Comparison of ENCODE assay signal across 14 cellular contexts in the genomic region with DNA sequence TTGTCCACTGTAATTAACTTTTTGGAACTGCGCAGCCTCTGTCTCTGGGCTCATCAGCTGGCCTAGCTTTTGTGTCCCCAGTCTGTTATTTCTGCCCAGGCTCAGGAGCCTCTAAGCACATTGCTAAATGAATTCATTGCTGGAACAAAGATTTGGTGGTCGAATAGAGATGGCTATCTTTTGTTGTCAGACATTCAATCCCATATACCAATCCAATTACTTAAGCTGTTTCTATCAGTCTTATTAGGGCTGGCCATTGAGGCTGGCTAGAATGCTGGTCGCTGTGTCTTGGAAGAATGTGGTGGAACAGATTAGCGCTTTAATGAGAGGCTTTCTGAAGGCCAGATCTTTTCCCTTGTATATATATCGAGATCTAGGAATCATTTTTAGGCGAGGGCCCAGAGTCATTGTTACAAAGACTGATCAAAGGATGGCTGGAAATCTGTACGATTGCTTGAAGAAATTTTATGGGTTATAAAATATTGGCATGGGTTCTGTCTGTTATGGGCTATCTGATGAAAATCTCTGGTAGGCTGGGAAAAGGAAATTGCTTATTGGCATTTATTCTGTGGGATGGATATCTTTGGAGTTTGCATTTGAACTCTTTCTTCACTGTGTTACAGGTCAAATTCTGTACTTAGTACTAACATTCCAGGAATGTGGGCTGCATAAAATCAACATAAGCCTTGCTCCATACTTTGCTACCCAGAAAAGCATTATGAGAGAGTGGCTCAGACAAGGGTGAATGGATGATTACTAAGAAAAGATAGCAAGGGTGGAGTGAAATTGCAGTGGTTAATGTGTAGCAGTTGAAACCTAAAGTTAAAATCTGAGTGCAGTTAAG. TPM values are rescaled to one million over a fixed set of nuclear protein-coding genes. Genes with fewer than 3 reads are reported as not detected.
DNase-seq lines count a peak whose midpoint lies in the region; ATAC-seq and TF ChIP-seq lines count a peak whose summit lies in the region.
"Had no signal": no experiment of that assay in that cellular context is flagged by ENCODE, and none has a peak within 500 bp of the region (broad histone marks: within the 10 kb centered on the region; RNA-seq: fewer than 3 reads in every experiment).

No MANE protein-coding gene starts in this region.

- CTCF ChIA-PET in activated naive CD4-positive, alpha-beta T cell treated with anti-CD3 and anti-CD28 coated beads for 36 hours (lab: Charles Lee), result no interaction called here

- peaks cover 9% of the 10 kb centered on the region for H3K4me1 Mint-ChIP-seq in HFFc6 (ENCODE audit: low read depth)
- no peaks in the 10 kb centered on the region for H3K4me1 Mint-ChIP-seq in activated naive CD4-positive, alpha-beta T cell treated with anti-CD3 and anti-CD28 coated beads for 36 hours (ENCODE audit: low read depth)

- peak; percentile 38 for DNase-seq in HFFc6
- peak; percentile 71 for DNase-seq in astrocyte of the hippocampus (ENCODE audit: low read depth, low spot score)
- DNase-seq in iris pigment epithelial cell (ENCODE audit: low read depth), result peak; percentile 87
- DNase-seq in stomach, result no peak
- DNase-seq in DMS153 (lab: John Stamatoyannopoulos, UW), result no peak
- DNase-seq in activated naive CD4-positive, alpha-beta T cell treated with anti-CD3 and anti-CD28 coated beads for 36 hours, result no peak
- no peak for DNase-seq in effector CD8-positive, alpha-beta T cell (lab: John Stamatoyannopoulos, UW)
- DNase-seq: DMS79, Karpas-422, NCI-H510A, occipital lobe, SHP77 treated with DMSO at 0.1 percent for 48 hours had no signal

- H3K4me3 ChIP-seq in stomach, result no peak overlapping the region
- H3K4me3 ChIP-seq: thoracic aorta had no signal

- H3K27me3 Mint-ChIP-seq in HFFc6 (ENCODE audit: insufficient read depth), result no peaks in the 10 kb centered on the region
- H3K27me3 Mint-ChIP-seq in activated naive CD4-positive, alpha-beta T cell treated with anti-CD3 and anti-CD28 coated beads for 36 hours (ENCODE audit: low read depth), result peaks cover 10% of the 10 kb centered on the region

- no peaks in the 10 kb centered on the region for H3K36me3 Mint-ChIP-seq in HFFc6 (ENCODE audit: low read depth)
- no peaks in the 10 kb centered on the region for H3K36me3 Mint-ChIP-seq in activated naive CD4-positive, alpha-beta T cell treated with anti-CD3 and anti-CD28 coated beads for 36 hours (ENCODE audit: low read depth)

- TF ChIP-seq CTCF in HFFc6 (IDR thresholded peaks at IDR 0.05) (no peak), stomach (IDR thresholded peaks at IDR 0.05) (no peak)

- H3K27ac Mint-ChIP-seq in HFFc6, result no peak overlapping the region
- no peak overlapping the region for H3K27ac Mint-ChIP-seq in activated naive CD4-positive, alpha-beta T cell treated with anti-CD3 and anti-CD28 coated beads for 36 hours

- H3K36me3 ChIP-seq in stomach, result no peaks in the 10 kb centered on the region
- H3K36me3 ChIP-seq: thoracic aorta had no signal

- no peaks in the 10 kb centered on the region for H3K9me3 ChIP-seq in stomach
- H3K9me3 ChIP-seq: thoracic aorta had no signal

- peak overlapping the region; percentile 36 to 63 (median 52) for H3K27ac ChIP-seq in stomach

- peaks cover 6% of the 10 kb centered on the region; the same call in 1 of the 2 replicates for H3K9me3 Mint-ChIP-seq in HFFc6
- H3K9me3 Mint-ChIP-seq in activated naive CD4-positive, alpha-beta T cell treated with anti-CD3 and anti-CD28 coated beads for 36 hours, result peaks cover 3% of the 10 kb centered on the region

- 53 to 71% (median 63%) methylated on average over 7 of the region's 7 CpGs for WGBS in stomach, 5 donors

- intact Hi-C loops in stomach (cut with DNase I; ENCODE audit: low total_unique reads), result no loop called here
- intact Hi-C loops in activated naive CD4-positive, alpha-beta T cell treated with anti-CD3 and anti-CD28 coated beads for 36 hours (cut with micrococcal nuclease), result no loop called here

- ATAC-seq in GM18517 (IDR thresholded peaks at IDR 0.05; ENCODE audit: unreplicated experiment), result no peak

- no peak overlapping the region for H3K4me3 Mint-ChIP-seq in HFFc6
- H3K4me3 Mint-ChIP-seq in activated naive CD4-positive, alpha-beta T cell treated with anti-CD3 and anti-CD28 coated beads for 36 hours, result no peak overlapping the region

- H3K4me1 ChIP-seq in stomach, result peaks cover 0 to 56% (median 35%) of the 10 kb centered on the region in 4 donors

- TF ChIP-seq POLR2A in stomach (IDR thresholded peaks at IDR 0.05), result no peak

- no peak for TF ChIP-seq EP300 in stomach (IDR thresholded peaks at IDR 0.05)

- H3K27me3 ChIP-seq in stomach, result no peaks in the 10 kb centered on the region

RNA-seq across cellular contexts. Expression of gene JAG1, which starts 34.8 kb away (rescaled TPM):
- total RNA-seq in HFFc6 (2021; fragmentation: NEBNext Ultra II Directional; extraction: Animal tissue kit (Norgen Biotek cat#: 25700)), result 1 to 10 TPM; 3.0 to 9.3 (median 8.2) TPM
- 100 to 1,000 TPM in 1 of 5 donors, 10 to 100 TPM in 4; 54.8 to 133 (median 95.0) TPM for total RNA-seq in stomach
- polyA plus RNA-seq in stomach, result 10 to 100 TPM in 1 of 3 donors, 1 to 10 TPM in 2; 5.2 to 26.3 (median 7.5) TPM
- total RNA-seq in activated naive CD4-positive, alpha-beta T cell treated with anti-CD3 and anti-CD28 coated beads for 36 hours, result under 1 TPM; 0.25 to 0.41 TPM

Comparison
In these comparisons a context has a peak if more than half of its experiments do, and no peak if none do; other contexts are left out.
1. DNase-seq: peak in HFFc6 (single experiment), astrocyte of the hippocampus (single experiment) and iris pigment epithelial cell (single experiment); none in stomach (single experiment), DMS153 (single experiment), activated naive CD4-positive, alpha-beta T cell treated with anti-CD3 and anti-CD28 coated beads for 36 hours (single experiment) and effector CD8-positive, alpha-beta T cell (single experiment).
2. RNA of gene JAG1, which starts 34.8 kb away (total RNA-seq): 54.8 to 133 TPM in stomach; 3.0 to 9.3 TPM in HFFc6 and 0.25 to 0.41 TPM in activated naive CD4-positive, alpha-beta T cell treated with anti-CD3 and anti-CD28 coated beads for 36 hours; every median in the first group is over 4 times any median in the second.